Comparison of ENCODE assay signal across 15 cellular contexts in genomic region chr4:2451036-2451520, GRCh38. TPM values are rescaled to one million over a fixed set of nuclear protein-coding genes. Genes with fewer than 3 reads are reported as not detected.
DNase-seq lines count a peak whose midpoint lies in the region; TF ChIP-seq lines count a peak whose summit lies in the region.
"Had no signal": no experiment of that assay in that cellular context is flagged by ENCODE, and none has a peak within 500 bp of the region (broad histone marks: within the 10 kb centered on the region; RNA-seq: fewer than 3 reads in every experiment).

No MANE protein-coding gene starts in this region.

- intact Hi-C loops in posterior vena cava (cut with DNase I): no loop called here

- peaks cover 11% of the 10 kb centered on the region for H3K27me3 Mint-ChIP-seq in HFFc6 (ENCODE audit: insufficient read depth)
- H3K27me3 Mint-ChIP-seq: CD4-positive, alpha-beta memory T cell had no signal

- H3K4me1 Mint-ChIP-seq in HFFc6 (ENCODE audit: low read depth): no peaks in the 10 kb centered on the region
- H3K4me1 Mint-ChIP-seq: CD4-positive, alpha-beta memory T cell had no signal

- H3K36me3 ChIP-seq in H7 (replicated peaks; ENCODE audit: control insufficient read depth, insufficient read depth, low read length): no peaks in the 10 kb centered on the region
- H3K36me3 ChIP-seq: BE2C had no signal

- no peak overlapping the region for H3K4me3 Mint-ChIP-seq in HFFc6
- H3K4me3 Mint-ChIP-seq: CD4-positive, alpha-beta memory T cell had no signal

- TF ChIP-seq CTCF in HFFc6 (IDR thresholded peaks at IDR 0.05): no peak

- no peaks in the 10 kb centered on the region for H3K27me3 ChIP-seq in H7 (ENCODE audit: control insufficient read depth, insufficient read depth, low read length)
- H3K27me3 ChIP-seq: BE2C had no signal

- DNase-seq in D341Med (ENCODE audit: low spot score) (peak; percentile 20), H7 (peak; percentile 50), islet precursor cell (peak; percentile 47), posterior vena cava (ENCODE audit: low spot score) (peak; percentile 67), GF-D8 (lab: John Stamatoyannopoulos, UW) (no peak), AML-193 (lab: John Stamatoyannopoulos, UW) (no peak), HFFc6 (no peak)
- DNase-seq in stimulated activated CD4-positive, alpha-beta T cell treated with anti-CD3 and anti-CD28 coated beads, Interleukin-1b, Interleukin-23, amount 100 ng/mL, for 48 hours: no peak
- DNase-seq: BE2C; CD4-positive, alpha-beta memory T cell; DMS153; DMS79 treated with DMSO at 0.1 percent for 48 hours; EL had no signal

- no peaks in the 10 kb centered on the region for H3K9me3 Mint-ChIP-seq in HFFc6
- H3K9me3 Mint-ChIP-seq: CD4-positive, alpha-beta memory T cell had no signal

- H3K4me3 ChIP-seq in H7 (ENCODE audit: insufficient read depth, low read depth, low read length): no peak overlapping the region

- no peak overlapping the region for H3K27ac Mint-ChIP-seq in HFFc6
- H3K27ac Mint-ChIP-seq: CD4-positive, alpha-beta memory T cell had no signal

- H3K36me3 Mint-ChIP-seq in HFFc6 (ENCODE audit: low read depth): no peaks in the 10 kb centered on the region
- H3K36me3 Mint-ChIP-seq: CD4-positive, alpha-beta memory T cell had no signal

RNA-seq across cellular contexts. Expression of gene RNF4, which starts 17.8 kb away (rescaled TPM):
- total RNA-seq in H7 (2014; rRNA removed; shearing (Covaris generic)): 79.6 and 82.8 TPM in 2 replicates
- total RNA-seq in posterior vena cava: 10 to 100 TPM; 38.7 to 38.9 TPM
- total RNA-seq in HFFc6 (2021; fragmentation: NEBNext Ultra II Directional; extraction: Animal tissue kit (Norgen Biotek cat#: 25700)): 10 to 100 TPM; 46.1 to 52.8 (median 49.9) TPM

RNA-seq across cellular contexts. Expression of gene CFAP99, which starts 32.3 kb away (rescaled TPM):
- total RNA-seq in H7 (2014; rRNA removed; shearing (Covaris generic)): not detected in 2 replicates
- total RNA-seq in posterior vena cava: not detected
- total RNA-seq in HFFc6 (2021; fragmentation: NEBNext Ultra II Directional; extraction: Animal tissue kit (Norgen Biotek cat#: 25700)): not detected
- total RNA-seq: H4, HT1080 had no signal

RNA-seq across cellular contexts. Expression of gene ZFYVE28, which starts 32.6 kb away (rescaled TPM):
- total RNA-seq in H7 (2014; rRNA removed; shearing (Covaris generic)): 2.1 and 5.7 TPM in 2 replicates
- 1 to 10 TPM; 7.4 to 8.4 TPM for total RNA-seq in posterior vena cava
- total RNA-seq in HFFc6 (2021; fragmentation: NEBNext Ultra II Directional; extraction: Animal tissue kit (Norgen Biotek cat#: 25700)): 1 to 10 TPM; 1.8 to 5.4 (median 2.2) TPM

Comparison
In these comparisons a context has a peak if more than half of its experiments do, and no peak if none do; other contexts are left out.
1. DNase-seq: peak in D341Med (single experiment), H7 (single experiment), islet precursor cell (single experiment) and posterior vena cava (single experiment); none in GF-D8 (single experiment), stimulated activated CD4-positive, alpha-beta T cell treated with anti-CD3 and anti-CD28 coated beads, Interleukin-1b, Interleukin-23, amount 100 ng/mL, for 48 hours (single experiment), AML-193 (0 of 2) and HFFc6 (single experiment).